Comparison of ENCODE assay signal across 27 cellular contexts in genomic region chr19:29519146-29519545, GRCh38. TPM values are rescaled to one million over a fixed set of nuclear protein-coding genes. Genes with fewer than 3 reads are reported as not detected.
"Had no signal": no experiment of that assay in that cellular context is flagged by ENCODE, and none has a peak within 500 bp of the region (broad histone marks: within the 10 kb centered on the region; RNA-seq: fewer than 3 reads in every experiment).

No MANE protein-coding gene starts in this region.

- H3K36me3 ChIP-seq: SJSA1 had no signal

- H3K4me1 Mint-ChIP-seq: IgD-negative memory B cell had no signal

- H3K36me3 Mint-ChIP-seq: IgD-negative memory B cell had no signal

- FAIRE-seq: K562 had no signal

- H3K27ac ChIP-seq: KMS-11, RWPE1, SJSA1, SK-N-MC had no signal

- H3K4me3 ChIP-seq: K562, SJSA1, SK-N-MC had no signal

- H3K4me1 ChIP-seq: SJSA1 had no signal

- H3K9ac ChIP-seq: KMS-11 had no signal

- H3K4me2 ChIP-seq: KMS-11 had no signal

- ATAC-seq: K562, Panc1, PC-3 had no signal

- DNase-seq: Kasumi-1; MM.1S; NCI-H1092 treated with DMSO at 0.1 percent for 48 hours; NCI-H1436; NCI-H187; NCI-H2029; NCI-H2081 treated with DMSO at 0.1 percent for 48 hours; NCI-H2171; NCI-H226; NCI-H446; NCI-H510A; NCI-H524 treated with DMSO at 0.1 percent for 48 hours; NCI-H69; NCI-H774; NK-92 treated with Interleukin-12 subunit alpha and Interleukin-12 subunit beta, amount 100 ng/mL, for 24 hours; PC-3; SHP77 treated with DMSO at 0.1 percent for 48 hours had no signal

- H3K9me3 ChIP-seq: SJSA1 had no signal

RNA-seq across cellular contexts. Expression of gene VSTM2B, which starts 6.6 kb away (rescaled TPM):
- total RNA-seq: HT1080, K562, M059J, OCI-LY7, PC-3, SJSA1 had no signal
- polyA plus RNA-seq: IgD-negative memory B cell, K562 had no signal
